In genomic region chr5:159412284-159413046, GRCh38 we compare ENCODE assay signal across 8 cellular contexts.
DNase-seq lines count a peak whose midpoint lies in the region; ATAC-seq lines count a peak whose summit lies in the region.

No MANE protein-coding gene starts in this region.

- H3K4me3 Mint-ChIP-seq in activated naive CD8-positive, alpha-beta T cell, result peak overlapping the region; percentile 33

- ATAC-seq in GM18511 (IDR thresholded peaks at IDR 0.05; ENCODE audit: unreplicated experiment) (peak; percentile 74), HG02938 (IDR thresholded peaks at IDR 0.05; ENCODE audit: unreplicated experiment) (peak; percentile 58)

- peaks cover 53% of the 10 kb centered on the region for H3K4me1 Mint-ChIP-seq in activated naive CD8-positive, alpha-beta T cell (ENCODE audit: low read depth)

- no peaks in the 10 kb centered on the region for H3K9me3 Mint-ChIP-seq in activated naive CD8-positive, alpha-beta T cell (ENCODE audit: low read depth)

- no peaks in the 10 kb centered on the region for H3K27me3 Mint-ChIP-seq in activated naive CD8-positive, alpha-beta T cell

- DNase-seq in SKM-1 treated with dmso at 0.1 percent for 144 hours (lab: John Stamatoyannopoulos, UW; ENCODE audit: unreplicated experiment) (peak; percentile 90), SW480 (ENCODE audit: low spot score) (no peak), NCI-H524 treated with DMSO at 0.1 percent for 48 hours (lab: John Stamatoyannopoulos, UW) (no peak), amygdala (lab: John Stamatoyannopoulos, UW) (no peak)
- DNase-seq in stimulated activated CD4-positive, alpha-beta T cell treated with anti-CD3 and anti-CD28 coated beads, Interleukin-2, amount 100 ng/mL, for 4 hours (ENCODE audit: low read depth), result peak; percentile 28

- H3K36me3 Mint-ChIP-seq in activated naive CD8-positive, alpha-beta T cell, result no peaks in the 10 kb centered on the region

- peak overlapping the region; percentile 74 for H3K27ac Mint-ChIP-seq in activated naive CD8-positive, alpha-beta T cell

Comparison
In these comparisons a context has a peak if more than half of its experiments do, and no peak if none do; other contexts are left out.
1. DNase-seq: peak in SKM-1 treated with dmso at 0.1 percent for 144 hours (single experiment) and stimulated activated CD4-positive, alpha-beta T cell treated with anti-CD3 and anti-CD28 coated beads, Interleukin-2, amount 100 ng/mL, for 4 hours (single experiment); none in SW480 (single experiment), NCI-H524 treated with DMSO at 0.1 percent for 48 hours (single experiment) and amygdala (0 of 56).